21 cellular contexts compared by ENCODE assay signal in genomic region chr5:147635882-147636531, GRCh38.
"Had no signal": no experiment of that assay in that cellular context is flagged by ENCODE, and none has a peak within 500 bp of the region (broad histone marks: within the 10 kb centered on the region; RNA-seq: fewer than 3 reads in every experiment).

No MANE protein-coding gene starts in this region.

- H3K9me3 ChIP-seq: left lung, right atrium auricular region had no signal

- H3K4me3 Mint-ChIP-seq: activated CD4-positive, alpha-beta memory T cell treated with anti-CD3 and anti-CD28 coated beads, Interleukin-2, amount 10 ng/mL, durations not matched to agents 7 days and 5 days; activated T-cell treated with anti-CD3 and anti-CD28 coated beads, Interleukin-2, amount 50 U/mL, for 24 hours; endodermal cell; memory B cell; natural killer cell; type B pancreatic cell; WTC11 had no signal

- H3K27me3 Mint-ChIP-seq: activated CD4-positive, alpha-beta memory T cell treated with anti-CD3 and anti-CD28 coated beads, Interleukin-2, amount 10 ng/mL, durations not matched to agents 7 days and 5 days; activated T-cell treated with anti-CD3 and anti-CD28 coated beads, Interleukin-2, amount 50 U/mL, for 24 hours; memory B cell; type B pancreatic cell had no signal

- H3K9me3 Mint-ChIP-seq: activated CD4-positive, alpha-beta memory T cell treated with anti-CD3 and anti-CD28 coated beads, Interleukin-2, amount 10 ng/mL, durations not matched to agents 7 days and 5 days; activated T-cell treated with anti-CD3 and anti-CD28 coated beads, Interleukin-2, amount 50 U/mL, for 24 hours; endodermal cell; memory B cell; natural killer cell; type B pancreatic cell; WTC11 had no signal

- H3K4me1 ChIP-seq: left lung, right atrium auricular region had no signal

- H3K36me3 ChIP-seq: left lung, right atrium auricular region had no signal

- H3K4me1 Mint-ChIP-seq: activated CD4-positive, alpha-beta memory T cell treated with anti-CD3 and anti-CD28 coated beads, Interleukin-2, amount 10 ng/mL, durations not matched to agents 7 days and 5 days; memory B cell; natural killer cell had no signal

- H3K36me3 Mint-ChIP-seq: memory B cell had no signal

- DNase-seq: activated CD4-positive, alpha-beta memory T cell treated with anti-CD3 and anti-CD28 coated beads, Interleukin-2, amount 10 ng/mL, durations not matched to agents 7 days and 5 days; activated CD4-positive, alpha-beta T cell treated with anti-CD3 and anti-CD28 coated beads for 4 hours; activated effector memory CD4-positive, alpha-beta T cell treated with Interleukin-2 at 50 U/mL for 16 hours; activated naive CD4-positive, alpha-beta T cell treated with anti-CD3 and anti-CD28 coated beads, Interleukin-2, amount 50 U/mL, for 16 hours; activated T-cell treated with anti-CD3 and anti-CD28 coated beads, Interleukin-2, amount 50 U/mL, for 24 hours; dorsolateral prefrontal cortex; endodermal cell; erythroblast; islet precursor cell; natural killer cell; stimulated activated CD4-positive, alpha-beta T cell treated with anti-CD3 and anti-CD28 coated beads, Interleukin-15, amount 100 ng/mL, for 24 hours; stimulated activated CD4-positive, alpha-beta T cell treated with anti-CD3 and anti-CD28 coated beads, Interleukin-4, amount 100 ng/mL, for 1 hour; stimulated activated naive CD4-positive, alpha-beta T cell had no signal

- H3K27ac ChIP-seq: hepatocyte, left lung, right atrium auricular region, skin epidermis had no signal

- ATAC-seq: left lung, natural killer cell, WTC11 had no signal

- H3K27ac Mint-ChIP-seq: activated CD4-positive, alpha-beta memory T cell treated with anti-CD3 and anti-CD28 coated beads, Interleukin-2, amount 10 ng/mL, durations not matched to agents 7 days and 5 days; activated T-cell treated with anti-CD3 and anti-CD28 coated beads, Interleukin-2, amount 50 U/mL, for 24 hours; endodermal cell; memory B cell; natural killer cell; progenitor cell of endocrine pancreas; type B pancreatic cell; WTC11 had no signal

- H3K4me3 ChIP-seq: dorsolateral prefrontal cortex, hepatocyte, left lung, right atrium auricular region, skin epidermis had no signal

- H3K27me3 ChIP-seq: dorsolateral prefrontal cortex, hepatocyte, left lung, right atrium auricular region had no signal
